9 cellular contexts compared by ENCODE assay signal in the genomic region with DNA sequence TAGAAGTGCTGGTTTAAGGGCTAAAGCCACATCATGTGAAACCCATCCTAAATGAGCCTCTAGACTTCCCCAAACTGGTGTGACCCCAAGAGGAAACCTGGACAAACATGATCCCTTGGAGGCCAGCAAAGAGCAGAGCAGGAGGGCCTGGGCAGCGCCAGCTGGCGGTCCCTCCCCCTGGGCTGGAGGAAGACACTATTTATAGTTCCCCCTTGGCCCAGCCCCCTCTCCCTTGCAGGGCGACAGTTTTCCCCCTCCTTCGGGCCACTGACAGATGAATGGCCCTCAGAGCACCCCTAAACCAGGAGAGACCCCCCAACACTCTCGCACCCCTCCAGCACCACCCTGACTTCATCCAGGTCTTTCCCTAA. TPM values are rescaled to one million over a fixed set of nuclear protein-coding genes. Genes with fewer than 3 reads are reported as not detected.
DNase-seq lines count a peak whose midpoint lies in the region; ATAC-seq and TF ChIP-seq lines count a peak whose summit lies in the region.
"Had no signal": no experiment of that assay in that cellular context is flagged by ENCODE, and none has a peak within 500 bp of the region (broad histone marks: within the 10 kb centered on the region; RNA-seq: fewer than 3 reads in every experiment).

No MANE protein-coding gene starts in this region.

- H3K9ac ChIP-seq in BLaER1, result peak overlapping the region; percentile 75

- peaks cover 91% of the 10 kb centered on the region for H3K4me1 ChIP-seq in BLaER1

- H3K4me1 Mint-ChIP-seq in osteocyte (ENCODE audit: unreplicated experiment), result peaks cover 76% of the 10 kb centered on the region

- DNase-seq in NB4 (ENCODE audit: low read depth), result peak; percentile 75
- no peak for DNase-seq in epithelial cell of proximal tubule (ENCODE audit: low read depth)
- no peak for DNase-seq in osteocyte (ENCODE audit: extremely low spot score, unreplicated experiment)
- DNase-seq in stimulated activated CD4-positive, alpha-beta T cell treated with anti-CD3 and anti-CD28 coated beads, Interleukin-2, amount 100 ng/mL, for 48 hours, result no peak
- DNase-seq in NCI-H748 (lab: John Stamatoyannopoulos, UW; ENCODE audit: unreplicated experiment), result no peak
- no peak for DNase-seq in GM19238 (ENCODE audit: insufficient read length, low spot score)
- DNase-seq: activated naive CD4-positive, alpha-beta T cell treated with Interleukin-2 at 50 U/mL for 16 hours had no signal

- no peaks in the 10 kb centered on the region for H3K36me3 Mint-ChIP-seq in osteocyte (ENCODE audit: unreplicated experiment)

- peak overlapping the region; percentile 88 for H3K27ac ChIP-seq in BLaER1

- H3K9me3 Mint-ChIP-seq in osteocyte (ENCODE audit: unreplicated experiment), result no peaks in the 10 kb centered on the region

- H3K4me3 ChIP-seq in BLaER1 (peak overlapping the region; percentile 66), NB4 (ENCODE audit: low read depth, low read length) (peak overlapping the region; percentile 61), epithelial cell of proximal tubule (ENCODE audit: low read depth, low read length) (peak overlapping the region; percentile 2)

- peak overlapping the region; percentile 98 for H3K4me2 ChIP-seq in BLaER1

- H3K4me3 Mint-ChIP-seq in osteocyte (ENCODE audit: unreplicated experiment), result peak overlapping the region; percentile 46

- H3K27ac Mint-ChIP-seq in osteocyte (ENCODE audit: unreplicated experiment), result peak overlapping the region; percentile 83

- H3K36me3 ChIP-seq in BLaER1, result no peaks in the 10 kb centered on the region

- peak; percentile 4 for TF ChIP-seq POLR2A in NB4 (IDR thresholded peaks at IDR 0.05; ENCODE audit: extremely low read depth, insufficient read length)

- TF ChIP-seq CTCF in NB4 (IDR thresholded peaks at IDR 0.05; ENCODE audit: low read depth, low read length), result no peak
- TF ChIP-seq CTCF in epithelial cell of proximal tubule (conservative IDR thresholded peaks at IDR 0.05; ENCODE audit: low read depth, low read length), result no peak
- no peak for TF ChIP-seq CTCF in osteocyte (IDR thresholded peaks at IDR 0.05)

- no peaks in the 10 kb centered on the region for H3K9me3 ChIP-seq in BLaER1

- no peaks in the 10 kb centered on the region for H4K20me1 ChIP-seq in BLaER1

- ATAC-seq in HG03097 (IDR thresholded peaks at IDR 0.05; ENCODE audit: low FRiP score, unreplicated experiment), result no peak

- H3K27me3 ChIP-seq in BLaER1, result no peaks in the 10 kb centered on the region

- no peaks in the 10 kb centered on the region for H3K27me3 Mint-ChIP-seq in osteocyte (ENCODE audit: unreplicated experiment)

RNA-seq across cellular contexts. Expression of gene UCN2, which starts 2.9 kb away (rescaled TPM):
- 4.8 and 6.6 TPM in 2 replicates for total RNA-seq in epithelial cell of proximal tubule
- total RNA-seq in osteocyte, result 0.81 and 0.89 TPM in 2 replicates

RNA-seq across cellular contexts. Expression of gene PFKFB4, which starts 4.0 kb away (rescaled TPM):
- 8.8 and 19.3 TPM in 2 replicates for total RNA-seq in epithelial cell of proximal tubule
- total RNA-seq in osteocyte, result 7.1 TPM in 2 replicates

RNA-seq across cellular contexts. Expression of gene COL7A1, which starts 34.5 kb away (rescaled TPM):
- 47.5 and 211 TPM in 2 replicates for total RNA-seq in epithelial cell of proximal tubule
- 16.6 and 18.9 TPM in 2 replicates for total RNA-seq in osteocyte

RNA-seq across cellular contexts. Expression of gene UQCRC1, which starts 48.8 kb away (rescaled TPM):
- total RNA-seq in epithelial cell of proximal tubule (348 and 432 TPM in 2 replicates), osteocyte (201 and 202 TPM in 2 replicates)

RNA-seq across cellular contexts. Expression of gene SHISA5, which starts 56.7 kb away (rescaled TPM):
- total RNA-seq in epithelial cell of proximal tubule (188 and 209 TPM in 2 replicates), osteocyte (203 and 211 TPM in 2 replicates)

Comparison
In these comparisons a context has a peak if more than half of its experiments do, and no peak if none do; other contexts are left out.
1. H3K4me3 ChIP-seq: peak in every context shown above with its lines; median percentile 66 in BLaER1; 61 in NB4; 2 in epithelial cell of proximal tubule.